ENCODE assay signal across 12 cellular contexts in the genomic region with DNA sequence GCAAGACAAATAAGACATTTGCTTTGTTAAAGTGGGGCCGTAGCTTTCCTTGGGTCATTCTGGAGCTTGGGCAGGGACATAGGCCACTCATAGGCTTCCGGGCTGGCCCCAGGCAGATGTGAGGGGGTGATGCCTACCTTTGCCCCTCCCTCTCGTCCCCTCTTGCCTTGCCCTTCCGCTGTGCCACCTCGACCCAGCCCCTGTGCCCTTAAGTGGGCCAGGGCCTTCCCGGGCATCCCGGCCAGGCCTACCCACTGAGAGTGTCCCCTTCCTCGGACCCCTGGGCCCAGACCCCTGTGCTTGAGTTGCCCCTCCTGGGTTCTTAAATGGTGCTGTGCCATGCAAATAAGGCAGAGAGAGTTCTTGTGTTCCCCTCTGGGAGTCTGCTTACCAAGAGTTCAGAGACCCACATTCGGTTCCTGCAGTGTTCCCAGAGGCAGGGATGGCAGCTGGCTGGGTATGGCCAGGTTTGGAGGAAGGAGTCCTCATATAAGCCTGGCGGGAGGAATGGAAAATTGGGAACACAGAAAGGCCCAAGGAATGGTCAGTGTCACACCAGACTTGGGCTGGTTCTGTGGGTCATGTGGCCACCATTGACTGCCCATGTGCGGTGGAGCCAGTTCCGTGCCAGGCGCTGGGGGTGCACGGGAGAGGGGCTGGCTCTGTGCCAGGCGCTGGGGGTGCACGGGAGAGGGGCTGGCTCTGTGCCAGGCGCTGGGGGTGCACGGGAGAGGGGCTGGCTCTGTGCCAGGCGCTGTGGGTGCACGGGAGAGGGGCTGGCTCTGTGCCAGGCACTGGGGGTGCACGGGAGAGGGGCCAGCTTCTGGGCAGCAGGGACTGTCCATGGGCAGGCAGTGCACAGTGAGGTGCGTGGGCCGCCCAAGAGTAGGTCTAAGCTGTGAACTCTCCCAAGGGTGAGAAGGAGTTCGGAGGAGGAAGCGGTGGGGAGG.
DNase-seq lines count a peak whose midpoint lies in the region; ATAC-seq and TF ChIP-seq lines count a peak whose summit lies in the region.
"Had no signal": no experiment of that assay in that cellular context is flagged by ENCODE, and none has a peak within 500 bp of the region (broad histone marks: within the 10 kb centered on the region; RNA-seq: fewer than 3 reads in every experiment).

No MANE protein-coding gene starts in this region.

- H3K27ac ChIP-seq in lower lobe of right lung = no peak overlapping the region

- H3K36me3 ChIP-seq in lower lobe of right lung = peaks cover 6% of the 10 kb centered on the region

- intact Hi-C loops in lower lobe of right lung (cut with DNase I) = no loop called here

- ATAC-seq in activated T-helper 17 cell treated with anti-CD3 and anti-CD28 coated beads, Interleukin-2, amount 50 U/mL, for 72 hours (replicated peaks) = no peak
- ATAC-seq in lower lobe of right lung = peak; percentile 23 to 28
- no peak for ATAC-seq in GM21529 (IDR thresholded peaks at IDR 0.05; ENCODE audit: unreplicated experiment)
- no peak for ATAC-seq in HG02571 (IDR thresholded peaks at IDR 0.05; ENCODE audit: unreplicated experiment)
- ATAC-seq: stimulated activated memory B cell treated with anti-CD40 and anti-IgM and Interleukin-4, amounts not matched to agents 10 μg/mL and 1 μg/mL and 100 μg/mL, for 72 hours had no signal

- no peaks in the 10 kb centered on the region for H3K27me3 Mint-ChIP-seq in activated T-helper 17 cell treated with anti-CD3 and anti-CD28 coated beads, Interleukin-2, amount 50 U/mL, for 72 hours
- H3K27me3 Mint-ChIP-seq: stimulated activated memory B cell treated with anti-CD40 and anti-IgM and Interleukin-4, amounts not matched to agents 10 μg/mL and 1 μg/mL and 100 μg/mL, for 72 hours had no signal

- no peaks in the 10 kb centered on the region for H3K9me3 ChIP-seq in lower lobe of right lung

- peaks cover 5% of the 10 kb centered on the region for H3K4me1 Mint-ChIP-seq in activated T-helper 17 cell treated with anti-CD3 and anti-CD28 coated beads, Interleukin-2, amount 50 U/mL, for 72 hours

- no peaks in the 10 kb centered on the region for H3K27me3 ChIP-seq in lower lobe of right lung (ENCODE audit: low read depth)

- no peak overlapping the region for H3K4me3 ChIP-seq in lower lobe of right lung
- H3K4me3 ChIP-seq: lung had no signal

- H3K4me3 Mint-ChIP-seq in activated T-helper 17 cell treated with anti-CD3 and anti-CD28 coated beads, Interleukin-2, amount 50 U/mL, for 72 hours = no peak overlapping the region
- H3K4me3 Mint-ChIP-seq: stimulated activated memory B cell treated with anti-CD40 and anti-IgM and Interleukin-4, amounts not matched to agents 10 μg/mL and 1 μg/mL and 100 μg/mL, for 72 hours had no signal

- H3K36me3 Mint-ChIP-seq in activated T-helper 17 cell treated with anti-CD3 and anti-CD28 coated beads, Interleukin-2, amount 50 U/mL, for 72 hours (ENCODE audit: low read depth) = no peaks in the 10 kb centered on the region

- no peaks in the 10 kb centered on the region for H3K9me3 Mint-ChIP-seq in activated T-helper 17 cell treated with anti-CD3 and anti-CD28 coated beads, Interleukin-2, amount 50 U/mL, for 72 hours
- H3K9me3 Mint-ChIP-seq: stimulated activated memory B cell treated with anti-CD40 and anti-IgM and Interleukin-4, amounts not matched to agents 10 μg/mL and 1 μg/mL and 100 μg/mL, for 72 hours had no signal

- peak; percentile 38 for DNase-seq in Ammon's horn (ENCODE audit: low spot score)
- DNase-seq in NCI-H1092 (lab: John Stamatoyannopoulos, UW) = peak; percentile 79
- no peak for DNase-seq in lower lobe of right lung
- DNase-seq in iPS-NIHi11 (ENCODE audit: low spot score) = no peak
- DNase-seq in cortex of kidney (lab: John Stamatoyannopoulos, UW) = no peak
- DNase-seq: AML-193, NCI-H526 treated with DMSO at 0.1 percent for 48 hours had no signal

- no peaks in the 10 kb centered on the region for H3K4me1 ChIP-seq in lower lobe of right lung

- TF ChIP-seq CTCF in lower lobe of right lung (IDR thresholded peaks at IDR 0.05) = no peak

- peak overlapping the region; percentile 65 for H3K27ac Mint-ChIP-seq in activated T-helper 17 cell treated with anti-CD3 and anti-CD28 coated beads, Interleukin-2, amount 50 U/mL, for 72 hours
- H3K27ac Mint-ChIP-seq: stimulated activated memory B cell treated with anti-CD40 and anti-IgM and Interleukin-4, amounts not matched to agents 10 μg/mL and 1 μg/mL and 100 μg/mL, for 72 hours had no signal

Comparison
In these comparisons a context has a peak if more than half of its experiments do, and no peak if none do; other contexts are left out.
1. DNase-seq: peak in Ammon's horn (single experiment) and NCI-H1092 (single experiment); none in lower lobe of right lung (single experiment), iPS-NIHi11 (single experiment) and cortex of kidney (single experiment).
2. ATAC-seq: peak in lower lobe of right lung (2 of 2); none in activated T-helper 17 cell treated with anti-CD3 and anti-CD28 coated beads, Interleukin-2, amount 50 U/mL, for 72 hours (single experiment), GM21529 (single experiment) and HG02571 (single experiment).